In genomic region chr12:132690112-132690511, GRCh38 we compare ENCODE assay signal across 1 cellular context.
TF ChIP-seq lines count a peak whose summit lies in the region.

No MANE protein-coding gene starts in this region.

TF ChIP-seq in HCT116, 20 proteins besides CTCF, POLR2A, EP300 and RAD21 (continued from another document):
- TF ChIP-seq ATF3 (IDR thresholded peaks at IDR 0.05) (no peak), ZFX (IDR thresholded peaks at IDR 0.05) (no peak), EGR1 (IDR thresholded peaks at IDR 0.05; ENCODE audit: low read depth) (no peak), EZH2 (IDR thresholded peaks at IDR 0.05) (no peak), JUND (IDR thresholded peaks at IDR 0.05) (no peak), MAX (IDR thresholded peaks at IDR 0.05) (no peak)
